In genomic region chr11:21567628-21568290, GRCh38 we compare ENCODE assay signal across 25 cellular contexts.
DNase-seq lines count a peak whose midpoint lies in the region; ATAC-seq, FAIRE-seq and TF ChIP-seq lines count a peak whose summit lies in the region.
"Had no signal": no experiment of that assay in that cellular context is flagged by ENCODE, and none has a peak within 500 bp of the region (broad histone marks: within the 10 kb centered on the region; RNA-seq: fewer than 3 reads in every experiment).

No MANE protein-coding gene starts in this region.

- no peak overlapping the region for H2AFZ ChIP-seq in hepatocyte
- no peak overlapping the region for H2AFZ ChIP-seq in PC-9

- no peaks in the 10 kb centered on the region for H3K9me2 ChIP-seq in hepatocyte (replicated peaks; ENCODE audit: insufficient read depth)
- H3K9me2 ChIP-seq in PC-9 (ENCODE audit: insufficient read depth): no peaks in the 10 kb centered on the region

- H3K27me3 ChIP-seq in hepatocyte (no peaks in the 10 kb centered on the region), PC-9 (ENCODE audit: insufficient read depth, low read depth) (no peaks in the 10 kb centered on the region)
- H3K27me3 ChIP-seq: BLaER1 treated with 17β-estradiol and CSF1 and Interleukin-3, amounts not matched to agents 10 nM and 100 nM; heart right ventricle; transverse colon had no signal

- H4K20me1 ChIP-seq in hepatocyte (ENCODE audit: insufficient read depth, poor library complexity, severe bottlenecking) (no peaks in the 10 kb centered on the region), PC-9 (ENCODE audit: insufficient read depth) (no peaks in the 10 kb centered on the region)
- H4K20me1 ChIP-seq: BLaER1 treated with 17β-estradiol and CSF1 and Interleukin-3, amounts not matched to agents 10 nM and 100 nM had no signal

- no peak for TF ChIP-seq POLR2A in A549 (IDR thresholded peaks at IDR 0.05; ENCODE audit: low read length)

- H3F3A ChIP-seq in PC-9 (ENCODE audit: insufficient read depth, low read depth): no peaks in the 10 kb centered on the region

- peak; percentile 39 to 65; a peak in 2 of 6 replicates for ATAC-seq in A549
- no peak for ATAC-seq in GM18907 (IDR thresholded peaks at IDR 0.05; ENCODE audit: unreplicated experiment)
- ATAC-seq: activated CD8-positive, alpha-beta T cell treated with anti-CD3 and anti-CD28 coated beads, Interleukin-2, amount 10 ng/mL, durations not matched to agents 7 days and 5 days; heart right ventricle; natural killer cell treated with Interleukin-12 subunit alpha and Interleukin-12 subunit beta and Interleukin-15 and Interleukin-18, amount 100 ng/mL, for 72 hours had no signal

- TF ChIP-seq RAD21 in A549 (conservative IDR thresholded peaks at IDR 0.05 in 1 of 2, IDR thresholded peaks at IDR 0.05 in 1 of 2): no peak

- DNase-seq in A549 (ENCODE audit: low read depth in 1 of 2, low spot score in 1 of 2): peak in 1 of 2 experiments; percentile 16
- DNase-seq in DMS53 treated with DMSO at 0.1 percent for 48 hours (lab: John Stamatoyannopoulos, UW; ENCODE audit: unreplicated experiment): peak; percentile 94
- DNase-seq in NCI-H69 (lab: John Stamatoyannopoulos, UW): peak; percentile 93
- DNase-seq in hepatocyte (ENCODE audit: low spot score): peak; percentile 14
- DNase-seq in NOMO-1 treated with DMSO at 0.1 percent for 48 hours (lab: John Stamatoyannopoulos, UW; ENCODE audit: unreplicated experiment): no peak
- no peak for DNase-seq in Ammon's horn (ENCODE audit: low spot score)
- DNase-seq in PC-9: no peak
- DNase-seq: activated CD8-positive, alpha-beta T cell treated with anti-CD3 and anti-CD28 coated beads, Interleukin-2, amount 10 ng/mL, durations not matched to agents 7 days and 5 days; activated naive CD4-positive, alpha-beta T cell treated with anti-CD3 and anti-CD28 coated beads for 36 hours; DND-41; esophagus squamous epithelium; GOT3; heart right ventricle; NCI-H1092; NCI-H2029 treated with DMSO at 0.1 percent for 48 hours; NCI-H2227 treated with DMSO at 0.1 percent for 48 hours; NK-92 treated with Interleukin-12 subunit alpha and Interleukin-12 subunit beta, amount 100 ng/mL, for 24 hours; Right ventricle myocardium superior; stimulated activated CD4-positive, alpha-beta T cell treated with anti-CD3 and anti-CD28 coated beads, Interleukin-15, amount 100 ng/mL, for 24 hours; stimulated activated CD4-positive, alpha-beta T cell treated with anti-CD3 and anti-CD28 coated beads, Interleukin-4, amount 100 ng/mL, for 4 hours; transverse colon had no signal

- CTCF ChIA-PET in A549 (lab: Yijun Ruan, JAX): interaction anchor here (1.0 kb wide), 1 partner anchor 50 kb away, joined by 4 read pairs; no protein-coding TSS in a partner anchor
- CTCF ChIA-PET in PC-9 (lab: Charles Lee): no interaction called here

- H3K9me3 ChIP-seq in A549 (peaks cover 3% of the 10 kb centered on the region; the same call in 1 of the 3 replicates), hepatocyte (ENCODE audit: low read depth) (no peaks in the 10 kb centered on the region), PC-9 (ENCODE audit: insufficient read depth, low read depth) (no peaks in the 10 kb centered on the region)
- H3K9me3 ChIP-seq: BLaER1 treated with 17β-estradiol and CSF1 and Interleukin-3, amounts not matched to agents 10 nM and 100 nM; esophagus squamous epithelium; heart right ventricle; transverse colon had no signal

- H3K4me3 ChIP-seq in A549 (no peak overlapping the region), hepatocyte (no peak overlapping the region), PC-9 (no peak overlapping the region)
- H3K4me3 ChIP-seq: BLaER1 treated with 17β-estradiol and CSF1 and Interleukin-3, amounts not matched to agents 10 nM and 100 nM; esophagus squamous epithelium; heart right ventricle; transverse colon had no signal

- WGBS in A549 (ENCODE audit: missing lambda C conversion rate): 16% methylated on average over 3 of the region's 3 CpGs
- 48% methylated on average over 3 of the region's 3 CpGs for WGBS in hepatocyte (ENCODE audit: low lambda C conversion rate, missing lambda C conversion rate)

- peak overlapping the region; percentile 41; the same call in 2 of the 3 replicates for H3K4me2 ChIP-seq in A549
- no peak overlapping the region for H3K4me2 ChIP-seq in hepatocyte
- H3K4me2 ChIP-seq in PC-9: no peak overlapping the region
- H3K4me2 ChIP-seq: BLaER1 treated with 17β-estradiol and CSF1 and Interleukin-3, amounts not matched to agents 10 nM and 100 nM had no signal

- no peak for TF ChIP-seq EP300 in A549 (IDR thresholded peaks at IDR 0.05)

- POLR2A ChIA-PET in A549 (lab: Yijun Ruan, JAX) (no interaction called here), PC-9 (lab: Charles Lee; ENCODE audit: unreplicated experiment) (no interaction called here)

- intact Hi-C loops in PC-9 (cut with micrococcal nuclease; ENCODE audit: unreplicated experiment): no loop called here

- no TSS peak for BruUV-seq in PC-9 (replicated peaks; lab: Mats Ljungman, UMichigan)

- H3K79me2 ChIP-seq in hepatocyte (no peaks in the 10 kb centered on the region), PC-9 (ENCODE audit: low read depth) (no peaks in the 10 kb centered on the region)

- H3K27ac ChIP-seq in A549 (no peak overlapping the region), hepatocyte (peak overlapping the region; percentile 73), PC-9 (no peak overlapping the region)
- H3K27ac ChIP-seq: BLaER1 treated with 17β-estradiol and CSF1 and Interleukin-3, amounts not matched to agents 10 nM and 100 nM; esophagus squamous epithelium; heart right ventricle; transverse colon had no signal

- H3K4me1 ChIP-seq in A549: peaks cover 35% of the 10 kb centered on the region
- peaks cover 24% of the 10 kb centered on the region for H3K4me1 ChIP-seq in hepatocyte (ENCODE audit: insufficient read depth)
- no peaks in the 10 kb centered on the region for H3K4me1 ChIP-seq in PC-9 (replicated peaks; ENCODE audit: insufficient read depth)
- H3K4me1 ChIP-seq: heart right ventricle, transverse colon had no signal

- peak; percentile 46 for FAIRE-seq in A549 (lab: Jason Lieb, UNC)
- FAIRE-seq: GM19239 had no signal

- TF ChIP-seq CTCF in A549 (IDR thresholded peaks at IDR 0.05) (no peak), hepatocyte (IDR thresholded peaks at IDR 0.05; ENCODE audit: poor library complexity) (no peak), PC-9 (conservative IDR thresholded peaks at IDR 0.05) (no peak)

- no peaks in the 10 kb centered on the region for H3K36me3 ChIP-seq in hepatocyte (replicated peaks; ENCODE audit: insufficient read depth, low read depth)
- no peaks in the 10 kb centered on the region for H3K36me3 ChIP-seq in PC-9 (ENCODE audit: low read depth)
- H3K36me3 ChIP-seq: BLaER1 treated with 17β-estradiol and CSF1 and Interleukin-3, amounts not matched to agents 10 nM and 100 nM; esophagus squamous epithelium; heart right ventricle; transverse colon had no signal

TF ChIP-seq in A549, 52 proteins besides CTCF, POLR2A, EP300 and RAD21:
- TF ChIP-seq MAFK (IDR thresholded peaks at IDR 0.05; ENCODE audit: partially characterized antibody): no peak
- no peak for TF ChIP-seq CHD4 (IDR thresholded peaks at IDR 0.05; ENCODE audit: borderline replicate concordance)
- 0 out of 2 replicates have a peak, but pooled peaks have one; percentile 50 for TF ChIP-seq FOSL2 (IDR thresholded peaks at IDR 0.05)
- peak; percentile 71 for TF ChIP-seq FOSL2 (CRISPR knock-in tag; IDR thresholded peaks at IDR 0.05)
- TF ChIP-seq PHF8 (IDR thresholded peaks at IDR 0.05; ENCODE audit: borderline replicate concordance, low read depth): no peak
- no peak for TF ChIP-seq NR3C1 (IDR thresholded peaks at IDR 0.05)
- TF ChIP-seq JUNB (IDR thresholded peaks at IDR 0.05): peak; percentile 52; the same call in 1 of the 2 replicates
- TF ChIP-seq NPAS2 (CRISPR knock-in tag; IDR thresholded peaks at IDR 0.05; ENCODE audit: borderline replicate concordance): no peak
- peak in 1 of 2 experiments; percentile 34; a peak in 1 of 4 replicates for TF ChIP-seq CEBPB (IDR thresholded peaks at IDR 0.05)
- no peak for TF ChIP-seq HOXB13 (CRISPR knock-in tag; IDR thresholded peaks at IDR 0.05; ENCODE audit: low read depth)

Comparison
In these comparisons a context has a peak if more than half of its experiments do, and no peak if none do; other contexts are left out.
1. DNase-seq: peak in DMS53 treated with DMSO at 0.1 percent for 48 hours (single experiment), NCI-H69 (single experiment) and hepatocyte (single experiment); none in NOMO-1 treated with DMSO at 0.1 percent for 48 hours (single experiment), Ammon's horn (single experiment) and PC-9 (0 of 2).